ENCODE assay signal across 9 cellular contexts in the genomic region with DNA sequence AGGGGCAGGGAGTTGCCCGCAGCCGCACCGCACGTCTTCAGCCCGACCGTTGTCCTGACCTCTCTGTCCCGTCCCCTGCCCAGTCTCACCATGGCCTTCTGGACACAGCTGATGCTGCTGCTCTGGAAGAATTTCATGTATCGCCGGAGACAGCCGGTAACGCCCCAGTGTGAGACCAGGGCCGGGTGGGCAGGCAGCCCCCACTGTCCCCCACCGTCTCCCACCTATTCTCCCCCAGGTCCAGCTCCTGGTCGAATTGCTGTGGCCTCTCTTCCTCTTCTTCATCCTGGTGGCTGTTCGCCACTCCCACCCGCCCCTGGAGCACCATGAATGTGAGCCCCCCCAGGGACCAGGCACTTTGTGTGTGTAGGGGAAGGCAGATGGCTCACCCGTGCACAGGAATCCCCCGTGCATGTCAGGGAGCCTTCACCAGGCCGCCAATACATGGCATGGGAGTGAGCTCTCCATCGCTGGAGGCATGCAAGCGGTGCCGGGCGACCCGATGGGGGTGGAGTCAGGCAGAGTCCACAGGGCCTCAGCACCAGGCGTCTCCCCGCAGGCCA. TPM values are rescaled to one million over a fixed set of nuclear protein-coding genes. Genes with fewer than 3 reads are reported as not detected.
A peak's percentile ranks its signal among the peaks of the same experiment; 100 is the strongest.
DNase-seq lines count a peak whose midpoint lies in the region; ATAC-seq and TF ChIP-seq lines count a peak whose summit lies in the region.
"Had no signal": no experiment of that assay in that cellular context is flagged by ENCODE, and none has a peak within 500 bp of the region (broad histone marks: within the 10 kb centered on the region; RNA-seq: fewer than 3 reads in every experiment).

No MANE protein-coding gene starts in this region.

- H3K9me3 ChIP-seq in breast epithelium (no peaks in the 10 kb centered on the region), mucosa of rectum (ENCODE audit: control insufficient read depth in 2 of 2, low read length in 2 of 2) (no peaks in the 10 kb centered on the region)

- H3K27ac ChIP-seq in breast epithelium = peak overlapping the region in 1 of 2 donors; percentile 61
- H3K27ac ChIP-seq in mucosa of rectum (ENCODE audit: low read depth in 2 of 2, low read length in 2 of 2) = peak overlapping the region; percentile 83

- H3K4me3 ChIP-seq in AG04449 (ENCODE audit: low read depth, low read length) = peak overlapping the region; percentile 57
- H3K4me3 ChIP-seq in breast epithelium = peak overlapping the region; percentile 44 to 63 (median 62)
- H3K4me3 ChIP-seq in mucosa of rectum (ENCODE audit: low read length in 2 of 2) = peak overlapping the region; percentile 76 to 81

- H3K36me3 ChIP-seq in breast epithelium = no peaks in the 10 kb centered on the region
- H3K36me3 ChIP-seq in mucosa of rectum (ENCODE audit: control insufficient read depth in 2 of 2, insufficient read depth in 2 of 2, low read length in 2 of 2) = peaks cover 0 to 2% of the 10 kb centered on the region in 2 donors

- intact Hi-C loops in breast epithelium (cut with DNase I; ENCODE audit: low total_unique reads) = no loop called here

- H3K27me3 ChIP-seq in breast epithelium = no peaks in the 10 kb centered on the region
- no peaks in the 10 kb centered on the region for H3K27me3 ChIP-seq in mucosa of rectum (ENCODE audit: control insufficient read depth in 2 of 2, insufficient read depth in 2 of 2, low read length in 2 of 2)

- H3K4me1 ChIP-seq in breast epithelium (peaks cover 0 to 13% of the 10 kb centered on the region in 2 donors), mucosa of rectum (ENCODE audit: control insufficient read depth in 2 of 2, insufficient read depth in 2 of 2, low read length in 2 of 2) (peaks cover 34 to 46% of the 10 kb centered on the region in 2 donors)

- POLR2A ChIA-PET in AG04449 (lab: Yijun Ruan, JAX) = interaction anchor here (0.6 to 7.8 kb wide), 6 partner anchors 12 to 28 kb away, joined by 3 to 104 read pairs (median 4); partner anchors contain the start of genes CNN2 and RNU6-2

- TF ChIP-seq POLR2A in breast epithelium (IDR thresholded peaks at IDR 0.05) = no peak

- TF ChIP-seq CTCF in AG04449 (IDR thresholded peaks at IDR 0.05; ENCODE audit: insufficient read depth, low read length, missing control alignments) (no peak), breast epithelium (IDR thresholded peaks at IDR 0.05) (no peak)

- no peak for ATAC-seq in activated CD4-positive, CD25-positive, alpha-beta regulatory T cell treated with anti-CD3 and anti-CD28 coated beads, Interleukin-2, amount 50 U/mL, for 24 hours

- DNase-seq in AG04449 (ENCODE audit: low read depth, low spot score) (no peak), HuH-7.5 (ENCODE audit: low spot score) (peak; percentile 60), breast epithelium (ENCODE audit: low spot score in 2 of 2) (no peak), SW480 (ENCODE audit: low spot score) (no peak), amygdala (lab: John Stamatoyannopoulos, UW) (no peak)
- DNase-seq in activated effector memory CD4-positive, alpha-beta T cell treated with anti-CD3 and anti-CD28 coated beads, Interleukin-2, amount 50 U/mL, for 16 hours = no peak

- H3K9ac ChIP-seq in mucosa of rectum (ENCODE audit: low read depth in 1 of 2, low read length in 2 of 2) = peak overlapping the region; percentile 63 to 77

- CTCF ChIA-PET in AG04449 (lab: Yijun Ruan, JAX) = interaction anchor here (1.4 to 2.2 kb wide), 3 partner anchors 24 to 203 kb away, joined by 3 to 6 read pairs (median 5); no protein-coding TSS in a partner anchor

RNA-seq across cellular contexts. Expression of gene ABCA7, which starts 1.4 kb away (rescaled TPM):
- 10 to 100 TPM in 2 of 3 donors, 1 to 10 TPM in 1; 8.0 to 31.8 (median 26.5) TPM for total RNA-seq in breast epithelium

RNA-seq across cellular contexts. Expression of gene CNN2, which starts 14.9 kb away (rescaled TPM):
- 10 to 100 TPM; 70.4 to 74.1 (median 70.7) TPM for total RNA-seq in breast epithelium

RNA-seq across cellular contexts. Expression of gene RNU6-2, which starts 20.0 kb away (rescaled TPM):
- not detected for total RNA-seq in breast epithelium
- total RNA-seq: ureter had no signal

RNA-seq across cellular contexts. Expression of gene TMEM259, which starts 20.4 kb away (rescaled TPM):
- total RNA-seq in breast epithelium = 100 to 1,000 TPM; 112 to 156 (median 153) TPM

RNA-seq across cellular contexts. Expression of gene ARHGAP45, which starts 25.6 kb away (rescaled TPM):
- 10 to 100 TPM; 18.7 to 43.2 (median 23.9) TPM for total RNA-seq in breast epithelium
